ENCODE assay signal across 8 cellular contexts in genomic region chr22:36028646-36029405, GRCh38. TPM values are rescaled to one million over a fixed set of nuclear protein-coding genes. Genes with fewer than 3 reads are reported as not detected.
DNase-seq lines count a peak whose midpoint lies in the region; ATAC-seq and TF ChIP-seq lines count a peak whose summit lies in the region.

Gene RBFOX2, minus strand, starts transcription at chr22:36028824. Its CDS starts 399 bp downstream, at chr22:36028425.

- no peaks in the 10 kb centered on the region for H3K36me3 Mint-ChIP-seq in activated naive CD8-positive, alpha-beta T cell treated with anti-CD3 and anti-CD28 coated beads, Interleukin-2, amount 10 ng/mL, durations not matched to agents 7 days and 5 days

- H3K4me3 ChIP-seq in GM12865 (ENCODE audit: low read depth, low read length), result peak within 1 kb of the TSS; percentile 89

- no peak for TF ChIP-seq CTCF in GM12865 (IDR thresholded peaks at IDR 0.05; ENCODE audit: insufficient read depth, low read depth, low read length, missing control alignments)

- peaks cover 45% of the 10 kb centered on the region for H3K27me3 Mint-ChIP-seq in activated naive CD8-positive, alpha-beta T cell treated with anti-CD3 and anti-CD28 coated beads, Interleukin-2, amount 10 ng/mL, durations not matched to agents 7 days and 5 days

- peak within 1 kb of the TSS; percentile 47 for H3K27ac Mint-ChIP-seq in activated naive CD8-positive, alpha-beta T cell treated with anti-CD3 and anti-CD28 coated beads, Interleukin-2, amount 10 ng/mL, durations not matched to agents 7 days and 5 days

- H3K9me3 Mint-ChIP-seq in activated naive CD8-positive, alpha-beta T cell treated with anti-CD3 and anti-CD28 coated beads, Interleukin-2, amount 10 ng/mL, durations not matched to agents 7 days and 5 days, result no peaks in the 10 kb centered on the region

- H3K4me1 Mint-ChIP-seq in activated naive CD8-positive, alpha-beta T cell treated with anti-CD3 and anti-CD28 coated beads, Interleukin-2, amount 10 ng/mL, durations not matched to agents 7 days and 5 days, result peaks cover 19% of the 10 kb centered on the region

- peak; percentile 80 for ATAC-seq in activated naive CD8-positive, alpha-beta T cell treated with anti-CD3 and anti-CD28 coated beads, Interleukin-2, amount 10 ng/mL, durations not matched to agents 7 days and 5 days (ENCODE audit: low read depth)

- peak within 1 kb of the TSS; percentile 88 for H3K4me3 Mint-ChIP-seq in activated naive CD8-positive, alpha-beta T cell treated with anti-CD3 and anti-CD28 coated beads, Interleukin-2, amount 10 ng/mL, durations not matched to agents 7 days and 5 days

- DNase-seq in GM12865 (ENCODE audit: low read depth) (peak; percentile 88), NCI-H1092 treated with DMSO at 0.1 percent for 48 hours (lab: John Stamatoyannopoulos, UW) (peak; percentile 95), SKM-1 treated with dmso at 0.1 percent for 144 hours (lab: John Stamatoyannopoulos, UW; ENCODE audit: unreplicated experiment) (peak; percentile 88), glomerular endothelial cell (ENCODE audit: extremely low read depth, low read depth, low spot score) (no peak), non-pigmented ciliary epithelial cell (ENCODE audit: low read depth) (peak; percentile 68), stromal cell of bone marrow (ENCODE audit: low read depth) (peak; percentile 95)
- peak; percentile 71 for DNase-seq in activated naive CD8-positive, alpha-beta T cell treated with anti-CD3 and anti-CD28 coated beads, Interleukin-2, amount 10 ng/mL, durations not matched to agents 7 days and 5 days
- DNase-seq in NK-92 treated with Interleukin-12 subunit alpha and Interleukin-12 subunit beta, amount 100 ng/mL, for 24 hours (lab: John Stamatoyannopoulos, UW), result no peak

- POLR2A ChIA-PET in activated naive CD8-positive, alpha-beta T cell treated with anti-CD3 and anti-CD28 coated beads, Interleukin-2, amount 10 ng/mL, durations not matched to agents 7 days and 5 days (lab: Charles Lee), result no interaction called here

RNA-seq across cellular contexts. Expression of gene RBFOX2, which starts in this region (rescaled TPM):
- 1 to 10 TPM in 1 of 2 experiments, under 1 TPM in 1; 0.36 to 1.1 TPM for total RNA-seq in activated naive CD8-positive, alpha-beta T cell treated with anti-CD3 and anti-CD28 coated beads, Interleukin-2, amount 10 ng/mL, durations not matched to agents 7 days and 5 days
- 108 and 121 TPM in 2 replicates for total RNA-seq in glomerular endothelial cell

Comparison
In these comparisons a context has a peak if more than half of its experiments do, and no peak if none do; other contexts are left out.
1. RNA of gene RBFOX2 (total RNA-seq): 108 to 121 TPM in glomerular endothelial cell; 0.36 to 1.1 TPM in activated naive CD8-positive, alpha-beta T cell treated with anti-CD3 and anti-CD28 coated beads, Interleukin-2, amount 10 ng/mL, durations not matched to agents 7 days and 5 days; every median in the first group is over 10 times any median in the second.
2. DNase-seq: peak in GM12865 (single experiment), NCI-H1092 treated with DMSO at 0.1 percent for 48 hours (single experiment), SKM-1 treated with dmso at 0.1 percent for 144 hours (single experiment), activated naive CD8-positive, alpha-beta T cell treated with anti-CD3 and anti-CD28 coated beads, Interleukin-2, amount 10 ng/mL, durations not matched to agents 7 days and 5 days (single experiment), non-pigmented ciliary epithelial cell (single experiment) and stromal cell of bone marrow (single experiment); none in glomerular endothelial cell (single experiment) and NK-92 treated with Interleukin-12 subunit alpha and Interleukin-12 subunit beta, amount 100 ng/mL, for 24 hours (single experiment).